22 cellular contexts compared by ENCODE assay signal in the genomic region with DNA sequence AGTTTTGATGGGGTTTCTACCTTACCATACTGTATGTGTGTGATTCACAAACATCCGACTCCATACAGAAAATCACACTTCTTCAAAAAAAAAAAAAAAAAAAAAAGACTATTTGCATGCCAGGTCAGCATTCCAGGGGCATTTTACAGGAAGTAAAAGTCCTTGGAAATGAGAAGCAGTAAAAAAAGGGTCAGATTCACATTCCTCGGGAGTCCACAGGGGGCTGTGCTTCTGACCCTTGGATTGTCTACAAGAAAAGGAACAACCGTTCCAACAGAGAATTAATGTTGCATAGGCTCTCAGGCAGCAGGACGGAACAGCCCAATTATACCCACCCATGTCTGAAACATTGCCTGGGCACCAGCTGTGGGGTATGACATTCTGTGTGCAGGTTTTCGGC.
DNase-seq lines count a peak whose midpoint lies in the region; ATAC-seq and TF ChIP-seq lines count a peak whose summit lies in the region.
"Had no signal": no experiment of that assay in that cellular context is flagged by ENCODE, and none has a peak within 500 bp of the region (broad histone marks: within the 10 kb centered on the region; RNA-seq: fewer than 3 reads in every experiment).

No MANE protein-coding gene starts in this region.

- no peak; the same call in 1 of the 2 replicates for ATAC-seq in WTC11
- ATAC-seq: activated naive CD8-positive, alpha-beta T cell treated with anti-CD3 and anti-CD28 coated beads, Interleukin-2, amount 50 U/mL, for 24 hours had no signal

- H3K36me3 Mint-ChIP-seq in nephron (ENCODE audit: low read depth) (peaks cover 50% of the 10 kb centered on the region), WTC11 (no peaks in the 10 kb centered on the region)

- H3K27me3 Mint-ChIP-seq in nephron (ENCODE audit: low read depth), result no peaks in the 10 kb centered on the region
- no peaks in the 10 kb centered on the region for H3K27me3 Mint-ChIP-seq in WTC11 (ENCODE audit: low read depth)
- H3K27me3 Mint-ChIP-seq: activated naive CD8-positive, alpha-beta T cell treated with anti-CD3 and anti-CD28 coated beads, Interleukin-2, amount 50 U/mL, for 24 hours; brain had no signal

- CTCF ChIA-PET in WTC11 (lab: Charles Lee), result no interaction called here

- DNase-seq in AG08395 (ENCODE audit: low spot score) (peak; percentile 25), GM03348 (ENCODE audit: low spot score) (peak; percentile 46), dermis blood vessel endothelial cell (peak; percentile 71), WTC11 (ENCODE audit: low spot score) (no peak), glomerular visceral epithelial cell (ENCODE audit: extremely low spot score) (no peak), NCI-H82 treated with DMSO at 0.1 percent for 48 hours (lab: John Stamatoyannopoulos, UW; ENCODE audit: unreplicated experiment) (no peak)
- DNase-seq: activated CD4-positive, alpha-beta T cell treated with anti-CD3 and anti-CD28 coated beads for 4 hours; activated gamma-delta T cell treated with Interleukin-2 at 50 U/mL for 16 hours; activated naive CD8-positive, alpha-beta T cell treated with anti-CD3 and anti-CD28 coated beads, Interleukin-2, amount 50 U/mL, for 24 hours; activated T-cell treated with anti-CD3 and anti-CD28 coated beads for 4 hours; C1 segment of cervical spinal cord; COR-L47; DMS53; GF-D8; head of caudate nucleus; NCI-H146; NCI-H446 treated with DMSO at 0.1 percent for 48 hours; stomach; tibial artery had no signal

- TF ChIP-seq CTCF in nephron (IDR thresholded peaks at IDR 0.05; ENCODE audit: unreplicated experiment in 3 of 3) (no peak), WTC11 (IDR thresholded peaks at IDR 0.05) (no peak)

- POLR2A ChIA-PET in WTC11 (lab: Charles Lee), result no interaction called here

- peaks cover 9% of the 10 kb centered on the region for H3K4me1 Mint-ChIP-seq in nephron
- H3K4me1 Mint-ChIP-seq in WTC11, result peaks cover 64% of the 10 kb centered on the region
- H3K4me1 Mint-ChIP-seq: activated naive CD8-positive, alpha-beta T cell treated with anti-CD3 and anti-CD28 coated beads, Interleukin-2, amount 50 U/mL, for 24 hours had no signal

- H3K9me3 Mint-ChIP-seq in nephron, result peaks cover 40% of the 10 kb centered on the region
- H3K9me3 Mint-ChIP-seq in WTC11, result 0 out of 2 replicates have a peak, but pooled peaks cover 3% of the 10 kb centered on the region
- H3K9me3 Mint-ChIP-seq: T-helper 2 cell treated with Interferon-gamma antibody and Interleukin-4, amounts not matched to agents 5 μg/mL and 100 μg/mL, for 36 hours had no signal

- H3K4me3 Mint-ChIP-seq in nephron, result no peak overlapping the region
- H3K4me3 Mint-ChIP-seq in WTC11, result no peak overlapping the region
- H3K4me3 Mint-ChIP-seq: activated naive CD8-positive, alpha-beta T cell treated with anti-CD3 and anti-CD28 coated beads, Interleukin-2, amount 50 U/mL, for 24 hours; brain; T-helper 2 cell treated with Interferon-gamma antibody and Interleukin-4, amounts not matched to agents 5 μg/mL and 100 μg/mL, for 36 hours had no signal

- peak overlapping the region in 2 of 3 experiments; percentile 0 to 83 for H3K27ac Mint-ChIP-seq in nephron
- H3K27ac Mint-ChIP-seq in WTC11, result no peak overlapping the region
- H3K27ac Mint-ChIP-seq: activated naive CD8-positive, alpha-beta T cell treated with anti-CD3 and anti-CD28 coated beads, Interleukin-2, amount 50 U/mL, for 24 hours; T-helper 2 cell treated with Interferon-gamma antibody and Interleukin-4, amounts not matched to agents 5 μg/mL and 100 μg/mL, for 36 hours had no signal

TF ChIP-seq in WTC11, 78 proteins besides CTCF, POLR2A, EP300 and RAD21:
- no peak for TF ChIP-seq HMGA2 (CRISPR knock-in tag; IDR thresholded peaks at IDR 0.05)
- TF ChIP-seq SMAD3 (CRISPR knock-in tag; IDR thresholded peaks at IDR 0.05; ENCODE audit: borderline replicate concordance), result no peak
- no peak for TF ChIP-seq SOX15 (CRISPR knock-in tag; IDR thresholded peaks at IDR 0.05)

Comparison
In these comparisons a context has a peak if more than half of its experiments do, and no peak if none do; other contexts are left out.
1. DNase-seq: peak in AG08395 (single experiment), GM03348 (single experiment) and dermis blood vessel endothelial cell (single experiment); none in WTC11 (single experiment), glomerular visceral epithelial cell (single experiment) and NCI-H82 treated with DMSO at 0.1 percent for 48 hours (single experiment).